ENCODE assay signal across 27 cellular contexts in genomic region chr11:58639103-58639502, GRCh38.
"Had no signal": no experiment of that assay in that cellular context is flagged by ENCODE, and none has a peak within 500 bp of the region (broad histone marks: within the 10 kb centered on the region; RNA-seq: fewer than 3 reads in every experiment).

No MANE protein-coding gene starts in this region.

- H3K36me3 ChIP-seq: colonic mucosa, gastrocnemius medialis, spleen, suprapubic skin, transverse colon, upper lobe of right lung, uterus had no signal

- H3K4me3 ChIP-seq: colonic mucosa, gastrocnemius medialis, lung, psoas muscle, skin epidermis, spleen, suprapubic skin, transverse colon, upper lobe of right lung, uterus had no signal

- H3K4me1 Mint-ChIP-seq: endodermal cell, neural crest cell had no signal

- H3K27ac ChIP-seq: colonic mucosa, epithelial cell of prostate, gastrocnemius medialis, psoas muscle, suprapubic skin, transverse colon, upper lobe of right lung, uterus had no signal

- ATAC-seq: esophagus mucosa; gastrocnemius medialis; left lobe of liver; natural killer cell; psoas muscle; right cardiac atrium; stimulated activated naive CD8-positive, alpha-beta T cell treated with anti-CD3 and anti-CD28 coated beads, Interleukin-15, amount 100 ng/mL, for 72 hours had no signal

- H3K4me3 Mint-ChIP-seq: dendritic cell treated with granulocyte-macrophage colony-stimulating factor and Interleukin-4, amounts not matched to agents 40 ng/mL and 50 ng/mL, for 4 days; endodermal cell; memory B cell; natural killer cell; neural crest cell; stimulated activated naive CD8-positive, alpha-beta T cell treated with anti-CD3 and anti-CD28 coated beads, Interleukin-15, amount 100 ng/mL, for 72 hours had no signal

- H3K4me1 ChIP-seq: colonic mucosa, psoas muscle, uterus had no signal

- FAIRE-seq: keratinocyte had no signal

- H3K36me3 Mint-ChIP-seq: memory B cell, natural killer cell had no signal

- H3K27ac Mint-ChIP-seq: dendritic cell treated with granulocyte-macrophage colony-stimulating factor and Interleukin-4, amounts not matched to agents 40 ng/mL and 50 ng/mL, for 4 days; endodermal cell; memory B cell had no signal

- H3K9me3 Mint-ChIP-seq: dendritic cell treated with granulocyte-macrophage colony-stimulating factor and Interleukin-4, amounts not matched to agents 40 ng/mL and 50 ng/mL, for 4 days; natural killer cell had no signal

- DNase-seq: colonic mucosa; effector CD8-positive, alpha-beta T cell; endodermal cell; foreskin fibroblast; gastrocnemius medialis; head of caudate nucleus; natural killer cell; posterior cingulate gyrus; psoas muscle; right cardiac atrium; spleen; stimulated activated CD4-positive, alpha-beta T cell treated with anti-CD3 and anti-CD28 coated beads, Interleukin-4, amount 100 ng/mL, for 4 hours; stimulated activated naive CD4-positive, alpha-beta T cell; stimulated activated naive CD8-positive, alpha-beta T cell treated with anti-CD3 and anti-CD28 coated beads, Interleukin-15, amount 100 ng/mL, for 72 hours; transverse colon; upper lobe of right lung; uterus had no signal

- H3K9me3 ChIP-seq: colonic mucosa, gastrocnemius medialis, psoas muscle, spleen, suprapubic skin, transverse colon, upper lobe of right lung, uterus had no signal

- H3K27me3 ChIP-seq: colonic mucosa, gastrocnemius medialis, spleen, suprapubic skin, transverse colon, upper lobe of right lung, uterus had no signal

- H3K27me3 Mint-ChIP-seq: stimulated activated naive CD8-positive, alpha-beta T cell treated with anti-CD3 and anti-CD28 coated beads, Interleukin-15, amount 100 ng/mL, for 72 hours had no signal
